14 cellular contexts compared by ENCODE assay signal in genomic region chr6:14881399-14881798, GRCh38.
DNase-seq lines count a peak whose midpoint lies in the region; TF ChIP-seq lines count a peak whose summit lies in the region.
"Had no signal": no experiment of that assay in that cellular context is flagged by ENCODE, and none has a peak within 500 bp of the region (broad histone marks: within the 10 kb centered on the region; RNA-seq: fewer than 3 reads in every experiment).

No MANE protein-coding gene starts in this region.

- no peaks in the 10 kb centered on the region for H3K27me3 ChIP-seq in spleen (replicated peaks in 1 of 7)
- H3K27me3 ChIP-seq: ovary, upper lobe of left lung had no signal

- H3K4me3 ChIP-seq in spleen: no peak overlapping the region
- H3K4me3 ChIP-seq: GM12878, ovary, upper lobe of left lung had no signal

- TF ChIP-seq POLR2A in spleen (IDR thresholded peaks at IDR 0.05): no peak

- no peak overlapping the region for H3K4me3 Mint-ChIP-seq in HFFc6
- no peak overlapping the region for H3K4me3 Mint-ChIP-seq in type B pancreatic cell
- H3K4me3 Mint-ChIP-seq: activated naive CD8-positive, alpha-beta T cell; CD4-positive, CD25-positive, alpha-beta regulatory T cell had no signal

- peaks cover 4 to 58% (median 34%) of the 10 kb centered on the region in 6 donors for H3K4me1 ChIP-seq in spleen

- H3K9me3 Mint-ChIP-seq in HFFc6 (no peaks in the 10 kb centered on the region), type B pancreatic cell (no peaks in the 10 kb centered on the region)
- H3K9me3 Mint-ChIP-seq: CD4-positive, CD25-positive, alpha-beta regulatory T cell had no signal

- TF ChIP-seq CTCF in HFFc6 (IDR thresholded peaks at IDR 0.05): no peak
- no peak for TF ChIP-seq CTCF in type B pancreatic cell (conservative IDR thresholded peaks at IDR 0.05)
- TF ChIP-seq CTCF in spleen (IDR thresholded peaks at IDR 0.05 in 8 of 11, conservative IDR thresholded peaks at IDR 0.05 in 3 of 11): no peak

- H3K27ac Mint-ChIP-seq in HFFc6: peak overlapping the region; percentile 76
- no peak overlapping the region for H3K27ac Mint-ChIP-seq in type B pancreatic cell
- H3K27ac Mint-ChIP-seq: activated naive CD8-positive, alpha-beta T cell had no signal

- no peaks in the 10 kb centered on the region for H3K36me3 ChIP-seq in spleen
- H3K36me3 ChIP-seq: ovary, upper lobe of left lung had no signal

- WGBS in spleen, 5 donors: 82 to 94% (median 86%) methylated on average over 4 of the region's 4 CpGs

- peak overlapping the region in 3 of 8 donors; percentile 28 to 67 (median 54) for H3K27ac ChIP-seq in spleen
- H3K27ac ChIP-seq: ovary had no signal

- no peaks in the 10 kb centered on the region for H3K9me3 ChIP-seq in spleen
- H3K9me3 ChIP-seq: ovary, upper lobe of left lung had no signal

- peaks cover 62% of the 10 kb centered on the region for H3K4me1 Mint-ChIP-seq in HFFc6 (ENCODE audit: low read depth)
- peaks cover 51% of the 10 kb centered on the region for H3K4me1 Mint-ChIP-seq in type B pancreatic cell (ENCODE audit: unreplicated experiment)

- H3K36me3 Mint-ChIP-seq in HFFc6 (ENCODE audit: low read depth) (no peaks in the 10 kb centered on the region), type B pancreatic cell (no peaks in the 10 kb centered on the region)
- H3K36me3 Mint-ChIP-seq: activated naive CD8-positive, alpha-beta T cell had no signal

- intact Hi-C loops in spleen (cut with DNase I; ENCODE audit: low total_unique reads): no loop called here

- no peaks in the 10 kb centered on the region for H3K27me3 Mint-ChIP-seq in HFFc6 (ENCODE audit: insufficient read depth)
- H3K27me3 Mint-ChIP-seq in type B pancreatic cell: no peaks in the 10 kb centered on the region
- H3K27me3 Mint-ChIP-seq: activated naive CD8-positive, alpha-beta T cell had no signal

- DNase-seq in AG08395 (ENCODE audit: low spot score) (peak; percentile 80), HFFc6 (peak; percentile 64), astrocyte of the hippocampus (ENCODE audit: low read depth, low spot score) (peak; percentile 58), iris pigment epithelial cell (ENCODE audit: low read depth) (peak; percentile 70), type B pancreatic cell (ENCODE audit: extremely low spot score, unreplicated experiment) (no peak), NCI-H1105 (lab: John Stamatoyannopoulos, UW) (no peak), HuH-7.5 (ENCODE audit: low spot score) (no peak), spleen (no peak)
- DNase-seq: activated CD4-positive, alpha-beta T cell treated with anti-CD3 and anti-CD28 coated beads for 4 hours; CD4-positive, CD25-positive, alpha-beta regulatory T cell; ovary; upper lobe of left lung had no signal

Comparison
In these comparisons a context has a peak if more than half of its experiments do, and no peak if none do; other contexts are left out.
1. DNase-seq: peak in AG08395 (single experiment), HFFc6 (single experiment), astrocyte of the hippocampus (single experiment) and iris pigment epithelial cell (single experiment); none in type B pancreatic cell (single experiment), NCI-H1105 (single experiment), HuH-7.5 (single experiment) and spleen (single experiment).